ENCODE assay signal across 10 cellular contexts in genomic region chr3:112984485-112984884, GRCh38. TPM values are rescaled to one million over a fixed set of nuclear protein-coding genes. Genes with fewer than 3 reads are reported as not detected.
A peak's percentile ranks its signal among the peaks of the same experiment; 100 is the strongest.
DNase-seq lines count a peak whose midpoint lies in the region; ATAC-seq, FAIRE-seq and TF ChIP-seq lines count a peak whose summit lies in the region.
"Had no signal": no experiment of that assay in that cellular context is flagged by ENCODE, and none has a peak within 500 bp of the region (broad histone marks: within the 10 kb centered on the region; RNA-seq: fewer than 3 reads in every experiment).

No MANE protein-coding gene starts in this region.

- peaks cover 30 to 42% (median 34%) of the 10 kb centered on the region in 3 donors for H3K4me1 Mint-ChIP-seq in IgD-negative memory B cell
- peaks cover 44% of the 10 kb centered on the region for H3K4me1 Mint-ChIP-seq in activated B cell treated with CpG ODN at 0.5 μM for 24 hours

- DNase-seq in DMS153 treated with DMSO at 0.1 percent for 48 hours (lab: John Stamatoyannopoulos, UW; ENCODE audit: unreplicated experiment) (peak; percentile 17), activated B cell treated with CpG ODN at 0.5 μM for 24 hours (no peak), lung microvascular endothelial cell (ENCODE audit: low read depth in 2 of 2) (peak; percentile 11 to 40), SIG-M5 treated with dmso at 0.1 percent for 504 hours (lab: John Stamatoyannopoulos, UW; ENCODE audit: unreplicated experiment) (no peak), RCC 7860 (ENCODE audit: low spot score) (no peak), spleen (no peak)
- DNase-seq: heart right ventricle had no signal

- no peak for FAIRE-seq in RCC 7860 (lab: Jason Lieb, UNC)

- no peaks in the 10 kb centered on the region for H3K27me3 ChIP-seq in spleen (replicated peaks in 1 of 7)
- H3K27me3 ChIP-seq: adrenal gland, heart right ventricle, SJCRH30 had no signal

- H3K4me1 ChIP-seq in spleen, result peaks cover 3 to 29% (median 20%) of the 10 kb centered on the region in 6 donors
- H3K4me1 ChIP-seq: adrenal gland, SJCRH30 had no signal

- no peaks in the 10 kb centered on the region for H3K36me3 ChIP-seq in spleen
- H3K36me3 ChIP-seq: adrenal gland, heart right ventricle, SJCRH30 had no signal

- TF ChIP-seq POLR2A in spleen (IDR thresholded peaks at IDR 0.05), result no peak

- H3K27ac Mint-ChIP-seq in IgD-negative memory B cell (peak overlapping the region; percentile 19 to 47 (median 20)), activated B cell treated with CpG ODN at 0.5 μM for 24 hours (peak overlapping the region; percentile 16)

- H3K9me3 Mint-ChIP-seq in IgD-negative memory B cell, result no peaks in the 10 kb centered on the region
- H3K9me3 Mint-ChIP-seq in activated B cell treated with CpG ODN at 0.5 μM for 24 hours, result no peaks in the 10 kb centered on the region

- peaks cover 1% of the 10 kb centered on the region for H3K36me3 Mint-ChIP-seq in IgD-negative memory B cell
- H3K36me3 Mint-ChIP-seq in activated B cell treated with CpG ODN at 0.5 μM for 24 hours (ENCODE audit: low read depth), result no peaks in the 10 kb centered on the region

- no peak for ATAC-seq in activated B cell treated with CpG ODN at 0.5 μM for 24 hours (ENCODE audit: low read depth)

- POLR2A ChIA-PET in activated B cell treated with CpG ODN at 0.5 μM for 24 hours (lab: Charles Lee), result interaction anchor here (1.4 kb wide), 1 partner anchor 17 kb away, joined by 3 read pairs; no protein-coding TSS in a partner anchor

- H3K9me3 ChIP-seq in spleen, result no peaks in the 10 kb centered on the region
- H3K9me3 ChIP-seq: adrenal gland, heart right ventricle, SJCRH30 had no signal

- CTCF ChIA-PET in activated B cell treated with CpG ODN at 0.5 μM for 24 hours (lab: Charles Lee), result interaction anchor here (2.0 to 5.3 kb wide), 2 partner anchors 250 to 342 kb away, joined by 8 to 34 read pairs; no protein-coding TSS in a partner anchor

- peak overlapping the region in 3 of 8 donors; percentile 2 to 54 (median 16) for H3K27ac ChIP-seq in spleen
- H3K27ac ChIP-seq: adrenal gland, heart right ventricle, SJCRH30 had no signal

- no peak overlapping the region for H3K4me3 ChIP-seq in spleen
- H3K4me3 ChIP-seq: adrenal gland, heart right ventricle, SJCRH30 had no signal

- TF ChIP-seq CTCF in activated B cell treated with CpG ODN at 0.5 μM for 24 hours (IDR thresholded peaks at IDR 0.05) (no peak), spleen (IDR thresholded peaks at IDR 0.05 in 8 of 11, conservative IDR thresholded peaks at IDR 0.05 in 3 of 11) (no peak)

- H3K4me3 Mint-ChIP-seq in IgD-negative memory B cell (peak overlapping the region in 2 of 4 donors; percentile 30 to 49), activated B cell treated with CpG ODN at 0.5 μM for 24 hours (no peak overlapping the region)

- WGBS in spleen, 5 donors, result 72 to 87% (median 83%) methylated on average over 2 of the region's 2 CpGs

- H3K27me3 Mint-ChIP-seq in IgD-negative memory B cell (no peaks in the 10 kb centered on the region), activated B cell treated with CpG ODN at 0.5 μM for 24 hours (no peaks in the 10 kb centered on the region)

- intact Hi-C loops in activated B cell treated with CpG ODN at 0.5 μM for 24 hours (cut with micrococcal nuclease) (no loop called here), spleen (cut with DNase I; ENCODE audit: low total_unique reads) (loop anchor here (10.0 kb wide), 1 partner anchor 400 kb away; no protein-coding TSS in a partner anchor)

RNA-seq across cellular contexts. Expression of gene GTPBP8, which starts 6.3 kb away (rescaled TPM):
- polyA plus RNA-seq in IgD-negative memory B cell (18.8 TPM), spleen (1 to 10 TPM; 5.1 to 7.7 (median 7.4) TPM)
- total RNA-seq in activated B cell treated with CpG ODN at 0.5 μM for 24 hours (14.3 and 18.1 TPM in 2 replicates), lung microvascular endothelial cell (21.6 and 28.1 TPM in 2 replicates), spleen (10 to 100 TPM; 12.2 to 27.9 (median 14.8) TPM)

RNA-seq across cellular contexts. Expression of gene CD200R1, which starts 9.6 kb away (rescaled TPM):
- polyA plus RNA-seq in IgD-negative memory B cell (8.5 TPM), spleen (1 to 10 TPM in 2 of 3 donors, under 1 TPM in 1; 0.91 to 1.4 (median 1.3) TPM)
- total RNA-seq in activated B cell treated with CpG ODN at 0.5 μM for 24 hours (3.3 and 4.1 TPM in 2 replicates), lung microvascular endothelial cell (not detected in 2 replicates), spleen (10 to 100 TPM in 5 of 7 donors, 1 to 10 TPM in 2; 9.2 to 14.0 (median 10.9) TPM)

Comparison
In these comparisons a context has a peak if more than half of its experiments do, and no peak if none do; other contexts are left out.
1. DNase-seq: peak in DMS153 treated with DMSO at 0.1 percent for 48 hours (single experiment) and lung microvascular endothelial cell (2 of 2); none in activated B cell treated with CpG ODN at 0.5 μM for 24 hours (single experiment), SIG-M5 treated with dmso at 0.1 percent for 504 hours (single experiment), RCC 7860 (single experiment) and spleen (single experiment).